In genomic region chr10:45461034-45461433, GRCh38 we compare ENCODE assay signal across 1 cellular context.
A peak's percentile ranks its signal among the peaks of the same experiment; 100 is the strongest.
TF ChIP-seq lines count a peak whose summit lies in the region.

No MANE protein-coding gene starts in this region.

TF ChIP-seq in GM12878, 131 proteins besides CTCF, POLR2A, EP300 and RAD21 (continued from another document and continues in another):
- TF ChIP-seq POLR2AphosphoS5 (IDR thresholded peaks at IDR 0.05; ENCODE audit: low read length) (peak; percentile 83), ATF7 (IDR thresholded peaks at IDR 0.05; ENCODE audit: low read depth) (peak; percentile 94), TCF12 (IDR thresholded peaks at IDR 0.05; ENCODE audit: low read depth, low read length) (peak; percentile 71), NBN (IDR thresholded peaks at IDR 0.05) (peak; percentile 64; the same call in 1 of the 2 replicates), CHD1 (IDR thresholded peaks at IDR 0.05; ENCODE audit: low read depth, low read length) (no peak), SREBF2 (IDR thresholded peaks at IDR 0.05; ENCODE audit: low read length) (no peak), CBX5 (IDR thresholded peaks at IDR 0.05; ENCODE audit: low read depth) (no peak), ZNF217 (IDR thresholded peaks at IDR 0.05) (no peak), ZBTB11 (CRISPR knock-in tag; IDR thresholded peaks at IDR 0.05) (no peak), HDAC2 (IDR thresholded peaks at IDR 0.05) (no peak), BHLHE40 (IDR thresholded peaks at IDR 0.05; ENCODE audit: borderline replicate concordance in 1 of 2, low read depth in 2 of 2, low read length in 1 of 2) (peak in 1 of 2 experiments; percentile 40; a peak in 1 of 4 replicates), NFXL1 (IDR thresholded peaks at IDR 0.05; ENCODE audit: borderline replicate concordance) (no peak), STAT3 (IDR thresholded peaks at IDR 0.05; ENCODE audit: low read depth, low read length) (no peak), MYB (IDR thresholded peaks at IDR 0.05; ENCODE audit: borderline replicate concordance, low read depth, low read length) (no peak), E2F8 (IDR thresholded peaks at IDR 0.05; ENCODE audit: low read depth, partially characterized antibody) (no peak), GABPA (IDR thresholded peaks at IDR 0.05; ENCODE audit: low read depth) (0 out of 2 replicates have a peak, but pooled peaks have one; percentile 40), MEF2B (IDR thresholded peaks at IDR 0.05; ENCODE audit: partially characterized antibody, poor library complexity, severe bottlenecking) (peak; percentile 29), ZNF207 (IDR thresholded peaks at IDR 0.05; ENCODE audit: borderline replicate concordance) (no peak), ZNF592 (IDR thresholded peaks at IDR 0.05) (no peak), CREM (IDR thresholded peaks at IDR 0.05; ENCODE audit: low read depth) (peak; percentile 93), SIX5 (IDR thresholded peaks at IDR 0.05; ENCODE audit: low read depth, low read length, severe bottlenecking) (no peak), SKIL (IDR thresholded peaks at IDR 0.05; ENCODE audit: low read depth, poor library complexity, severe bottlenecking) (peak; percentile 62), BMI1 (IDR thresholded peaks at IDR 0.05; ENCODE audit: borderline replicate concordance) (no peak), TCF3 (IDR thresholded peaks at IDR 0.05; ENCODE audit: borderline replicate concordance, insufficient read depth, low read depth, low read length) (peak; percentile 55; the same call in 1 of the 2 replicates), KLF5 (IDR thresholded peaks at IDR 0.05; ENCODE audit: partially characterized antibody) (no peak), USF2 (IDR thresholded peaks at IDR 0.05; ENCODE audit: borderline replicate concordance, low read depth, low read length) (no peak), FOXK2 (IDR thresholded peaks at IDR 0.05) (no peak), BACH1 (IDR thresholded peaks at IDR 0.05; ENCODE audit: borderline replicate concordance) (0 out of 2 replicates have a peak, but pooled peaks have one; percentile 15), SRF (IDR thresholded peaks at IDR 0.05; ENCODE audit: low read depth in 2 of 2, low read length in 2 of 2) (peak in 1 of 2 experiments; percentile 83; a peak in 2 of 4 replicates), NFIC (IDR thresholded peaks at IDR 0.05; ENCODE audit: low read depth, low read length) (peak; percentile 90), ETV6 (conservative IDR thresholded peaks at IDR 0.05 in 1 of 2, IDR thresholded peaks at IDR 0.05 in 1 of 2; ENCODE audit: borderline replicate concordance in 1 of 2, low read depth in 1 of 2) (peak in 1 of 2 experiments; percentile 90; a peak in 2 of 4 replicates), NR2C1 (IDR thresholded peaks at IDR 0.05) (peak; percentile 42; the same call in 1 of the 2 replicates)
- TF ChIP-seq, protein P1, sequence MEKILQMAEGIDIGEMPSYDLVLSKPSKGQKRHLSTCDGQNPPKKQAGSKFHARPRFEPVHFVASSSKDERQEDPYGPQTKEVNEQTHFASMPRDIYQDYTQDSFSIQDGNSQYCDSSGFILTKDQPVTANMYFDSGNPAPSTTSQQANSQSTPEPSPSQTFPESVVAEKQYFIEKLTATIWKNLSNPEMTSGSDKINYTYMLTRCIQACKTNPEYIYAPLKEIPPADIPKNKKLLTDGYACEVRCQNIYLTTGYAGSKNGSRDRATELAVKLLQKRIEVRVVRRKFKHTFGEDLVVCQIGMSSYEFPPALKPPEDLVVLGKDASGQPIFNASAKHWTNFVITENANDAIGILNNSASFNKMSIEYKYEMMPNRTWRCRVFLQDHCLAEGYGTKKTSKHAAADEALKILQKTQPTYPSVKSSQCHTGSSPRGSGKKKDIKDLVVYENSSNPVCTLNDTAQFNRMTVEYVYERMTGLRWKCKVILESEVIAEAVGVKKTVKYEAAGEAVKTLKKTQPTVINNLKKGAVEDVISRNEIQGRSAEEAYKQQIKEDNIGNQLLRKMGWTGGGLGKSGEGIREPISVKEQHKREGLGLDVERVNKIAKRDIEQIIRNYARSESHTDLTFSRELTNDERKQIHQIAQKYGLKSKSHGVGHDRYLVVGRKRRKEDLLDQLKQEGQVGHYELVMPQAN (conservative IDR thresholded peaks at IDR 0.05), result no peak
- TF ChIP-seq, protein P2, sequence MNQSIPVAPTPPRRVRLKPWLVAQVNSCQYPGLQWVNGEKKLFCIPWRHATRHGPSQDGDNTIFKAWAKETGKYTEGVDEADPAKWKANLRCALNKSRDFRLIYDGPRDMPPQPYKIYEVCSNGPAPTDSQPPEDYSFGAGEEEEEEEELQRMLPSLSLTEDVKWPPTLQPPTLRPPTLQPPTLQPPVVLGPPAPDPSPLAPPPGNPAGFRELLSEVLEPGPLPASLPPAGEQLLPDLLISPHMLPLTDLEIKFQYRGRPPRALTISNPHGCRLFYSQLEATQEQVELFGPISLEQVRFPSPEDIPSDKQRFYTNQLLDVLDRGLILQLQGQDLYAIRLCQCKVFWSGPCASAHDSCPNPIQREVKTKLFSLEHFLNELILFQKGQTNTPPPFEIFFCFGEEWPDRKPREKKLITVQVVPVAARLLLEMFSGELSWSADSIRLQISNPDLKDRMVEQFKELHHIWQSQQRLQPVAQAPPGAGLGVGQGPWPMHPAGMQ (IDR thresholded peaks at IDR 0.05; ENCODE audit: borderline replicate concordance), result no peak
- TF ChIP-seq, protein P3, sequence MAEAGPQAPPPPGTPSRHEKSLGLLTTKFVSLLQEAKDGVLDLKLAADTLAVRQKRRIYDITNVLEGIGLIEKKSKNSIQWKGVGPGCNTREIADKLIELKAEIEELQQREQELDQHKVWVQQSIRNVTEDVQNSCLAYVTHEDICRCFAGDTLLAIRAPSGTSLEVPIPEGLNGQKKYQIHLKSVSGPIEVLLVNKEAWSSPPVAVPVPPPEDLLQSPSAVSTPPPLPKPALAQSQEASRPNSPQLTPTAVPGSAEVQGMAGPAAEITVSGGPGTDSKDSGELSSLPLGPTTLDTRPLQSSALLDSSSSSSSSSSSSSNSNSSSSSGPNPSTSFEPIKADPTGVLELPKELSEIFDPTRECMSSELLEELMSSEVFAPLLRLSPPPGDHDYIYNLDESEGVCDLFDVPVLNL (IDR thresholded peaks at IDR 0.05; ENCODE audit: low read depth, low read length), result no peak
- TF ChIP-seq, protein P4, sequence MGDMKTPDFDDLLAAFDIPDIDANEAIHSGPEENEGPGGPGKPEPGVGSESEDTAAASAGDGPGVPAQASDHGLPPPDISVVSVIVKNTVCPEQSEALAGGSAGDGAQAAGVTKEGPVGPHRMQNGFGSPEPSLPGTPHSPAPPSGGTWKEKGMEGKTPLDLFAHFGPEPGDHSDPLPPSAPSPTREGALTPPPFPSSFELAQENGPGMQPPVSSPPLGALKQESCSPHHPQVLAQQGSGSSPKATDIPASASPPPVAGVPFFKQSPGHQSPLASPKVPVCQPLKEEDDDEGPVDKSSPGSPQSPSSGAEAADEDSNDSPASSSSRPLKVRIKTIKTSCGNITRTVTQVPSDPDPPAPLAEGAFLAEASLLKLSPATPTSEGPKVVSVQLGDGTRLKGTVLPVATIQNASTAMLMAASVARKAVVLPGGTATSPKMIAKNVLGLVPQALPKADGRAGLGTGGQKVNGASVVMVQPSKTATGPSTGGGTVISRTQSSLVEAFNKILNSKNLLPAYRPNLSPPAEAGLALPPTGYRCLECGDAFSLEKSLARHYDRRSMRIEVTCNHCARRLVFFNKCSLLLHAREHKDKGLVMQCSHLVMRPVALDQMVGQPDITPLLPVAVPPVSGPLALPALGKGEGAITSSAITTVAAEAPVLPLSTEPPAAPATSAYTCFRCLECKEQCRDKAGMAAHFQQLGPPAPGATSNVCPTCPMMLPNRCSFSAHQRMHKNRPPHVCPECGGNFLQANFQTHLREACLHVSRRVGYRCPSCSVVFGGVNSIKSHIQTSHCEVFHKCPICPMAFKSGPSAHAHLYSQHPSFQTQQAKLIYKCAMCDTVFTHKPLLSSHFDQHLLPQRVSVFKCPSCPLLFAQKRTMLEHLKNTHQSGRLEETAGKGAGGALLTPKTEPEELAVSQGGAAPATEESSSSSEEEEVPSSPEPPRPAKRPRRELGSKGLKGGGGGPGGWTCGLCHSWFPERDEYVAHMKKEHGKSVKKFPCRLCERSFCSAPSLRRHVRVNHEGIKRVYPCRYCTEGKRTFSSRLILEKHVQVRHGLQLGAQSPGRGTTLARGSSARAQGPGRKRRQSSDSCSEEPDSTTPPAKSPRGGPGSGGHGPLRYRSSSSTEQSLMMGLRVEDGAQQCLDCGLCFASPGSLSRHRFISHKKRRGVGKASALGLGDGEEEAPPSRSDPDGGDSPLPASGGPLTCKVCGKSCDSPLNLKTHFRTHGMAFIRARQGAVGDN (IDR thresholded peaks at IDR 0.05), result peak; percentile 77
